In genomic region chr14:104134061-104134965, GRCh38 we compare ENCODE assay signal across 17 cellular contexts. TPM values are rescaled to one million over a fixed set of nuclear protein-coding genes. Genes with fewer than 3 reads are reported as not detected.
DNase-seq lines count a peak whose midpoint lies in the region; ATAC-seq and TF ChIP-seq lines count a peak whose summit lies in the region.
"Had no signal": no experiment of that assay in that cellular context is flagged by ENCODE, and none has a peak within 500 bp of the region (broad histone marks: within the 10 kb centered on the region; RNA-seq: fewer than 3 reads in every experiment).

No MANE protein-coding gene starts in this region.

- 60% methylated on average over 31 of the region's 31 CpGs for WGBS in right cardiac atrium
- 47 to 53% (median 47%) methylated on average over 31 of the region's 31 CpGs for WGBS in psoas muscle, 3 donors

- peak; percentile 26 for DNase-seq in activated CD4-positive, CD25-positive, alpha-beta regulatory T cell treated with anti-CD3 and anti-CD28 coated beads, Interleukin-2, amount 50 U/mL, for 72 hours
- DNase-seq in RPMI8226 (peak; percentile 51), right cardiac atrium (peak; percentile 13 to 56 (median 43)), psoas muscle (peak; percentile 12 to 33)
- no peak for DNase-seq in stimulated activated CD4-positive, alpha-beta T cell treated with anti-CD3 and anti-CD28 coated beads, Interleukin-2, amount 100 ng/mL, for 48 hours
- DNase-seq: brain microvascular endothelial cell; CD4-positive, CD25-positive, alpha-beta regulatory T cell; DMS53; NCI-H1417 treated with DMSO at 0.1 percent for 48 hours had no signal

- intact Hi-C loops in right cardiac atrium (cut with DNase I): loop anchor here in 3 of 4 donors (2.0 to 10.0 kb wide), 6 partner anchors 90 to 510 kb away; no protein-coding TSS in a partner anchor
- intact Hi-C loops in psoas muscle (cut with DNase I): loop anchor here in 1 of 2 donors (10.0 kb wide), 1 partner anchor 210 kb away; no protein-coding TSS in a partner anchor

- no peak overlapping the region for H3K4me3 ChIP-seq in right cardiac atrium (ENCODE audit: low read length)
- no peak overlapping the region for H3K4me3 ChIP-seq in psoas muscle
- H3K4me3 ChIP-seq: Peyer's patch had no signal

- H3K9me3 ChIP-seq in right cardiac atrium (ENCODE audit: control insufficient read depth, low read length): no peaks in the 10 kb centered on the region
- peaks cover 7% of the 10 kb centered on the region for H3K9me3 ChIP-seq in psoas muscle

- H3K4me1 ChIP-seq in right cardiac atrium (ENCODE audit: control insufficient read depth, insufficient read depth, low read length) (no peaks in the 10 kb centered on the region), psoas muscle (peaks cover 9% of the 10 kb centered on the region)

- no peak for ATAC-seq in activated CD4-positive, CD25-positive, alpha-beta regulatory T cell treated with anti-CD3 and anti-CD28 coated beads, Interleukin-2, amount 50 U/mL, for 24 hours
- no peak for ATAC-seq in right cardiac atrium
- no peak for ATAC-seq in psoas muscle
- no peak for ATAC-seq in HG03342 (IDR thresholded peaks at IDR 0.05; ENCODE audit: unreplicated experiment)
- ATAC-seq in GM18505 (IDR thresholded peaks at IDR 0.05; ENCODE audit: unreplicated experiment): no peak
- ATAC-seq: stimulated activated effector memory CD8-positive, alpha-beta T cell treated with anti-CD3 and anti-CD28 coated beads, Interleukin-12 subunit alpha, Interleukin-12 subunit beta, amount 100 ng/mL, for 72 hours had no signal

- no peak overlapping the region for H3K27ac ChIP-seq in right cardiac atrium (ENCODE audit: low read length)
- H3K27ac ChIP-seq in psoas muscle: no peak overlapping the region
- H3K27ac ChIP-seq: brain microvascular endothelial cell, Peyer's patch had no signal

- H3K36me3 ChIP-seq in psoas muscle (ENCODE audit: insufficient read depth in 1 of 2, low read depth in 1 of 2): no peaks in the 10 kb centered on the region
- H3K36me3 ChIP-seq: brain microvascular endothelial cell, Peyer's patch had no signal

- no peak for TF ChIP-seq POLR2A in GM18505 (IDR thresholded peaks at IDR 0.05; ENCODE audit: borderline replicate concordance, extremely low read depth, insufficient read depth, insufficient read length)

- H3K27me3 ChIP-seq in right cardiac atrium (ENCODE audit: control insufficient read depth, insufficient read depth) (no peaks in the 10 kb centered on the region), psoas muscle (ENCODE audit: insufficient read depth in 3 of 3, low read length in 2 of 3) (peaks cover 0 to 60% (median 26%) of the 10 kb centered on the region in 3 donors)

- no peak for TF ChIP-seq CTCF in psoas muscle (IDR thresholded peaks at IDR 0.05)

RNA-seq across cellular contexts. Expression of gene KIF26A, which starts 4.1 kb away (rescaled TPM):
- total RNA-seq in right cardiac atrium (10 to 100 TPM in 2 of 4 donors, 1 to 10 TPM in 2; 7.9 to 10.6 (median 9.9) TPM), psoas muscle (1 to 10 TPM; 1.8 to 3.2 (median 2.3) TPM)
- polyA plus RNA-seq in right cardiac atrium (7.1 TPM), psoas muscle (1 to 10 TPM in 2 of 3 donors, under 1 TPM in 1; 0.99 to 1.6 (median 1.4) TPM)
- polyA plus RNA-seq: CD4-positive, CD25-positive, alpha-beta regulatory T cell had no signal

RNA-seq across cellular contexts. Expression of gene ASPG, which starts 48.8 kb away (rescaled TPM):
- total RNA-seq in right cardiac atrium (100 to 1,000 TPM; 169 to 307 (median 208) TPM), psoas muscle (under 1 TPM in 3 of 4 donors, not detected in 1; 0.15 to 0.84 (median 0.51) TPM)
- polyA plus RNA-seq in right cardiac atrium (99.1 TPM), psoas muscle (under 1 TPM; 0.04 to 0.61 (median 0.06) TPM)
- total RNA-seq: activated CD4-positive, alpha-beta memory T cell treated with anti-CD3 and anti-CD28 coated beads for 36 hours; activated naive CD8-positive, alpha-beta T cell treated with anti-CD3 and anti-CD28 coated beads for 36 hours; CD4-positive, CD25-positive, alpha-beta regulatory T cell; epithelial cell of proximal tubule had no signal
- polyA plus RNA-seq: CD4-positive, CD25-positive, alpha-beta regulatory T cell had no signal

Comparison
In these comparisons a context has a peak if more than half of its experiments do, and no peak if none do; other contexts are left out.
1. DNase-seq: peak in activated CD4-positive, CD25-positive, alpha-beta regulatory T cell treated with anti-CD3 and anti-CD28 coated beads, Interleukin-2, amount 50 U/mL, for 72 hours (single experiment), RPMI8226 (single experiment), right cardiac atrium (3 of 3) and psoas muscle (2 of 2); none in stimulated activated CD4-positive, alpha-beta T cell treated with anti-CD3 and anti-CD28 coated beads, Interleukin-2, amount 100 ng/mL, for 48 hours (0 of 2).
2. RNA of gene ASPG, which starts 48.8 kb away (total RNA-seq): 169 to 307 TPM in right cardiac atrium; 0.15 to 0.84 TPM in psoas muscle; every median in the first group is over 10 times any median in the second.